ENCODE assay signal across 13 cellular contexts in the genomic region with DNA sequence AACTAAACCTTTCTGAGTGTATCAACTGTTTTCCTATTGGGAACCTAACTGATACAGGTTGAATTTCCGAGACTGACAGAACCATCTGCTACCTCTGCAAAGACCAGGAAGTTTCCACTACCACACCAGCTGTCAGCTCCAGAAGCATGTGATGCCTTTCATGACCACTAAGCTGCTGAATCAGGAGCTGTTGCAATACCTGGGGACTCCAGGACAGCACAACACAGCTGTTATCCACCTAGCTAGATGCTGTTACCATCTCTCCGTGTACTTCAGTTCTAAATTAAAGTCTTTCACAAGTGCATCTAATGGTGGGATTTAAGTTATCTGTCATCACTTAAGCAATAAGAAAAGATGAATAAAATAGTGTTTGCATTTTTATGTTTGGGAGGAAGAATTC.
DNase-seq lines count a peak whose midpoint lies in the region; ATAC-seq and TF ChIP-seq lines count a peak whose summit lies in the region.
"Had no signal": no experiment of that assay in that cellular context is flagged by ENCODE, and none has a peak within 500 bp of the region (broad histone marks: within the 10 kb centered on the region; RNA-seq: fewer than 3 reads in every experiment).

No MANE protein-coding gene starts in this region.

- H3K27ac ChIP-seq in C4-2B, result no peak overlapping the region
- H3K27ac ChIP-seq in HCT116 (ENCODE audit: low read depth, low read length), result no peak overlapping the region
- no peak overlapping the region for H3K27ac ChIP-seq in endodermal cell (ENCODE audit: low read depth, low read length)
- H3K27ac ChIP-seq in upper lobe of right lung, result no peak overlapping the region
- H3K27ac ChIP-seq: Peyer's patch had no signal

- no peaks in the 10 kb centered on the region for H3K27me3 ChIP-seq in HCT116 (ENCODE audit: insufficient read depth, low read length)
- no peaks in the 10 kb centered on the region for H3K27me3 ChIP-seq in endodermal cell (ENCODE audit: control insufficient read depth, insufficient read depth, low read length, poor library complexity, severe bottlenecking)
- no peaks in the 10 kb centered on the region for H3K27me3 ChIP-seq in upper lobe of right lung
- H3K27me3 ChIP-seq: Peyer's patch had no signal

- no peak for TF ChIP-seq RAD21 in HCT116 (IDR thresholded peaks at IDR 0.05; ENCODE audit: low read depth)

- no peaks in the 10 kb centered on the region for H3K9me2 ChIP-seq in HCT116 (ENCODE audit: insufficient read depth)

- POLR2A ChIA-PET in HCT116 (lab: Charles Lee), result no interaction called here

- H4K20me1 ChIP-seq in HCT116 (ENCODE audit: insufficient read depth), result no peaks in the 10 kb centered on the region

- no peak for TF ChIP-seq POLR2A in HCT116 (IDR thresholded peaks at IDR 0.05; ENCODE audit: borderline replicate concordance, extremely low read depth, insufficient read depth, insufficient read length)

- DNase-seq in HCT116 (ENCODE audit: low read depth, low spot score) (peak; percentile 29), NCI-H524 treated with DMSO at 0.1 percent for 48 hours (lab: John Stamatoyannopoulos, UW) (peak; percentile 54), endodermal cell (peak; percentile 72), GM20000 (ENCODE audit: low spot score) (no peak), upper lobe of right lung (no peak)
- DNase-seq in activated CD4-positive, CD25-positive, alpha-beta regulatory T cell treated with anti-CD3 and anti-CD28 coated beads, Interleukin-2, amount 50 U/mL, for 72 hours, result no peak
- DNase-seq: activated T-cell treated with anti-CD3 and anti-CD28 coated beads, Interleukin-2, amount 50 U/mL, for 24 hours; effector memory CD4-positive, alpha-beta T cell; NCI-H1436 treated with DMSO at 0.1 percent for 48 hours; Peyer's patch had no signal

- no peak overlapping the region for H2AFZ ChIP-seq in HCT116 (ENCODE audit: low read depth, low read length, poor library complexity, severe bottlenecking)

- H3K4me1 ChIP-seq in HCT116 (ENCODE audit: control insufficient read depth in 1 of 2, insufficient read depth in 2 of 2, low read length in 2 of 2), result no peaks in the 10 kb centered on the region
- no peaks in the 10 kb centered on the region for H3K4me1 ChIP-seq in endodermal cell (ENCODE audit: control insufficient read depth, insufficient read depth, low read length)
- H3K4me1 ChIP-seq in upper lobe of right lung, result no peaks in the 10 kb centered on the region
- H3K4me1 ChIP-seq: Peyer's patch had no signal

- ATAC-seq in HCT116 (peak; percentile 87), GM21737 (IDR thresholded peaks at IDR 0.05; ENCODE audit: unreplicated experiment) (no peak), upper lobe of right lung (no peak)

- WGBS in endodermal cell (ENCODE audit: insufficient coverage in 1 of 2, insufficient read length in 1 of 2), 2 experiments, result 83 to 96% methylated on average over 1 to 2 of the region's 2 CpGs

- no peaks in the 10 kb centered on the region for H3K4me1 Mint-ChIP-seq in endodermal cell
- H3K4me1 Mint-ChIP-seq: memory B cell had no signal

- no peak overlapping the region for H3K4me3 Mint-ChIP-seq in endodermal cell
- H3K4me3 Mint-ChIP-seq: activated T-cell treated with anti-CD3 and anti-CD28 coated beads, Interleukin-2, amount 50 U/mL, for 24 hours; memory B cell had no signal

- H3K27me3 Mint-ChIP-seq in endodermal cell (ENCODE audit: insufficient read depth), result no peaks in the 10 kb centered on the region
- H3K27me3 Mint-ChIP-seq: activated T-cell treated with anti-CD3 and anti-CD28 coated beads, Interleukin-2, amount 50 U/mL, for 24 hours; memory B cell had no signal

- no peak overlapping the region for H3K4me2 ChIP-seq in HCT116 (ENCODE audit: low read length)

- no peak overlapping the region for H3K9ac ChIP-seq in HCT116 (ENCODE audit: low read length)
- H3K9ac ChIP-seq in endodermal cell (ENCODE audit: extremely low read depth, low read length, poor library complexity, severe bottlenecking), result no peak overlapping the region

- no peaks in the 10 kb centered on the region for H3K36me3 ChIP-seq in HCT116 (ENCODE audit: control insufficient read depth in 1 of 2, insufficient read depth in 2 of 2, low read length in 2 of 2)
- H3K36me3 ChIP-seq in endodermal cell (ENCODE audit: control insufficient read depth, insufficient read depth, low read length), result no peaks in the 10 kb centered on the region
- no peaks in the 10 kb centered on the region for H3K36me3 ChIP-seq in upper lobe of right lung
- H3K36me3 ChIP-seq: Peyer's patch had no signal

- intact Hi-C loops in HCT116 (cut with micrococcal nuclease) (no loop called here), upper lobe of right lung (cut with DNase I) (no loop called here)

- RAD21 ChIA-PET in HCT116 (lab: Charles Lee; ENCODE audit: low non-redundant PET in 1 of 2, low total read pairs in 2 of 2, uncharacterized antibody in 2 of 2, unreplicated experiment in 2 of 2), result no interaction called here

- no peaks in the 10 kb centered on the region for H3K36me3 Mint-ChIP-seq in endodermal cell (ENCODE audit: low read depth)
- H3K36me3 Mint-ChIP-seq: memory B cell had no signal

- BruUV-seq in HCT116 (replicated peaks; lab: Mats Ljungman, UMichigan), result no TSS peak

- CTCF ChIA-PET in HCT116 (lab: Charles Lee), result interaction anchor here (1.0 kb wide), 1 partner anchor 66 kb away, joined by 3 read pairs; no protein-coding TSS in a partner anchor

- H3K4me3 ChIP-seq in HCT116 (replicated peaks in 1 of 2; ENCODE audit: low read depth in 1 of 2, low read length in 2 of 2) (no peak overlapping the region), endodermal cell (ENCODE audit: low read length) (no peak overlapping the region), upper lobe of right lung (no peak overlapping the region)
- H3K4me3 ChIP-seq: Peyer's patch had no signal

- H3K9me3 ChIP-seq in HCT116 (ENCODE audit: control insufficient read depth in 1 of 2, insufficient read depth in 1 of 2, low read depth in 1 of 2, low read length in 2 of 2) (no peaks in the 10 kb centered on the region), endodermal cell (ENCODE audit: control insufficient read depth, low read length) (no peaks in the 10 kb centered on the region), upper lobe of right lung (no peaks in the 10 kb centered on the region)
- H3K9me3 ChIP-seq: Peyer's patch had no signal

- H3K79me2 ChIP-seq in HCT116 (ENCODE audit: insufficient read depth, low read length), result no peaks in the 10 kb centered on the region

- no peaks in the 10 kb centered on the region for H3K9me3 Mint-ChIP-seq in endodermal cell
- H3K9me3 Mint-ChIP-seq: activated T-cell treated with anti-CD3 and anti-CD28 coated beads, Interleukin-2, amount 50 U/mL, for 24 hours had no signal

- TF ChIP-seq CTCF in C4-2B (conservative IDR thresholded peaks at IDR 0.05), result peak; percentile 13; the same call in 1 of the 2 replicates
- peak in 1 of 3 experiments; percentile 32; a peak in 1 of 6 replicates for TF ChIP-seq CTCF in HCT116 (IDR thresholded peaks at IDR 0.05 in 2 of 3, conservative IDR thresholded peaks at IDR 0.05 in 1 of 3; ENCODE audit: borderline replicate concordance in 1 of 3, insufficient read depth in 1 of 3, low read depth in 2 of 3, low read length in 2 of 3)
- TF ChIP-seq CTCF in endodermal cell (conservative IDR thresholded peaks at IDR 0.05), result peak; percentile 64
- TF ChIP-seq CTCF in GM20000 (IDR thresholded peaks at IDR 0.05; ENCODE audit: extremely low read depth, missing control alignments), result no peak
- TF ChIP-seq CTCF in upper lobe of right lung (IDR thresholded peaks at IDR 0.05), result no peak

- no peak overlapping the region for H3K27ac Mint-ChIP-seq in endodermal cell
- H3K27ac Mint-ChIP-seq: activated T-cell treated with anti-CD3 and anti-CD28 coated beads, Interleukin-2, amount 50 U/mL, for 24 hours; memory B cell had no signal

TF ChIP-seq in HCT116, 20 proteins besides CTCF, POLR2A, EP300 and RAD21:
- TF ChIP-seq CBX3 (IDR thresholded peaks at IDR 0.05; ENCODE audit: low read depth) (no peak), YY1 (IDR thresholded peaks at IDR 0.05; ENCODE audit: extremely low read depth, insufficient replicate concordance, low read depth, low read length) (no peak), ELF1 (IDR thresholded peaks at IDR 0.05; ENCODE audit: borderline replicate concordance, low read depth) (peak; percentile 13; the same call in 1 of the 2 replicates), SP1 (IDR thresholded peaks at IDR 0.05; ENCODE audit: low read depth) (no peak), FOSL1 (IDR thresholded peaks at IDR 0.05; ENCODE audit: low read depth) (no peak), CEBPB (IDR thresholded peaks at IDR 0.05; ENCODE audit: low read depth) (peak; percentile 73), ZFX (IDR thresholded peaks at IDR 0.05) (no peak)
- TF ChIP-seq, protein P1, sequence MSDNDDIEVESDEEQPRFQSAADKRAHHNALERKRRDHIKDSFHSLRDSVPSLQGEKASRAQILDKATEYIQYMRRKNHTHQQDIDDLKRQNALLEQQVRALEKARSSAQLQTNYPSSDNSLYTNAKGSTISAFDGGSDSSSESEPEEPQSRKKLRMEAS (IDR thresholded peaks at IDR 0.05), result peak; percentile 39; the same call in 1 of the 2 replicates

Comparison
In these comparisons a context has a peak if more than half of its experiments do, and no peak if none do; other contexts are left out.
1. CTCF ChIP-seq: peak in C4-2B (single experiment) and endodermal cell (single experiment); none in GM20000 (single experiment) and upper lobe of right lung (single experiment).
2. DNase-seq: peak in HCT116 (single experiment), NCI-H524 treated with DMSO at 0.1 percent for 48 hours (single experiment) and endodermal cell (single experiment); none in activated CD4-positive, CD25-positive, alpha-beta regulatory T cell treated with anti-CD3 and anti-CD28 coated beads, Interleukin-2, amount 50 U/mL, for 72 hours (single experiment), GM20000 (single experiment) and upper lobe of right lung (single experiment).